9 cellular contexts compared by ENCODE assay signal in genomic region chr6:168267779-168268178, GRCh38. TPM values are rescaled to one million over a fixed set of nuclear protein-coding genes. Genes with fewer than 3 reads are reported as not detected.
"Had no signal": no experiment of that assay in that cellular context is flagged by ENCODE, and none has a peak within 500 bp of the region (broad histone marks: within the 10 kb centered on the region; RNA-seq: fewer than 3 reads in every experiment).

No MANE protein-coding gene starts in this region.

RNA-seq across cellular contexts. Expression of gene DACT2, which starts 51.8 kb away (rescaled TPM):
- total RNA-seq: OCI-LY7, PC-3, PC-9, RPMI7951, SJCRH30, SJSA1, SK-MEL-5, T-cell had no signal
- polyA plus RNA-seq: SK-N-SH had no signal
